In genomic region chr1:69700770-69701169, GRCh38 we compare ENCODE assay signal across 9 cellular contexts.
A peak's percentile ranks its signal among the peaks of the same experiment; 100 is the strongest.
DNase-seq lines count a peak whose midpoint lies in the region; ATAC-seq, FAIRE-seq and TF ChIP-seq lines count a peak whose summit lies in the region.
"Had no signal": no experiment of that assay in that cellular context is flagged by ENCODE, and none has a peak within 500 bp of the region (broad histone marks: within the 10 kb centered on the region; RNA-seq: fewer than 3 reads in every experiment).

No MANE protein-coding gene starts in this region.

- POLR2A ChIA-PET in HepG2 (lab: Yijun Ruan, JAX): no interaction called here

- TF ChIP-seq RAD21 in HepG2 (CRISPR knock-in tag; IDR thresholded peaks at IDR 0.05): no peak

- TF ChIP-seq CTCF in GM06990 (IDR thresholded peaks at IDR 0.05; ENCODE audit: insufficient read depth, low read length, poor library complexity, severe bottlenecking) (peak; percentile 53), WERI-Rb-1 (IDR thresholded peaks at IDR 0.05; ENCODE audit: low read depth, low read length) (peak; percentile 66), HepG2 (CRISPR knock-in tag; IDR thresholded peaks at IDR 0.05) (peak; percentile 50)

- H3K4me3 ChIP-seq in GM06990 (replicated peaks; ENCODE audit: low read depth, low read length) (no peak overlapping the region), WERI-Rb-1 (ENCODE audit: low read depth, low read length) (no peak overlapping the region), HepG2 (replicated peaks in 1 of 3; ENCODE audit: insufficient read depth in 1 of 3, low read depth in 2 of 3, low read length in 3 of 3) (no peak overlapping the region)
- H3K4me3 ChIP-seq: lung had no signal

- H3K9ac ChIP-seq in HepG2 (ENCODE audit: insufficient read depth, low read depth, low read length): no peak overlapping the region

- intact Hi-C loops in HepG2 (cut with micrococcal nuclease; ENCODE audit: unreplicated experiment): loop anchor here (10.0 kb wide), 1 partner anchor 326 kb away; no protein-coding TSS in a partner anchor

- no peak overlapping the region for H3K4me2 ChIP-seq in HepG2 (ENCODE audit: low read depth, low read length)

- DNase-seq in GM06990 (ENCODE audit: extremely low read depth, insufficient read length): no peak
- peak; percentile 45 for DNase-seq in HT-29 (ENCODE audit: low spot score)
- peak; percentile 60 for DNase-seq in WERI-Rb-1
- peak; percentile 13 for DNase-seq in HepG2 (ENCODE audit: low spot score)
- no peak for DNase-seq in NCI-H1048 (lab: John Stamatoyannopoulos, UW)
- no peak for DNase-seq in hepatic stellate cell (ENCODE audit: low spot score)
- DNase-seq in SKM-1 (lab: John Stamatoyannopoulos, UW; ENCODE audit: unreplicated experiment): no peak
- DNase-seq: activated naive CD4-positive, alpha-beta T cell had no signal

- no peaks in the 10 kb centered on the region for H3K79me2 ChIP-seq in HepG2 (ENCODE audit: insufficient read depth, low read length)

- BruUV-seq in HepG2 (replicated peaks; lab: Mats Ljungman, UMichigan): no TSS peak

- H3K4me1 ChIP-seq in HepG2 (ENCODE audit: insufficient read depth, low read length): no peaks in the 10 kb centered on the region

- H3K36me3 ChIP-seq in GM06990 (ENCODE audit: control insufficient read depth, insufficient read depth, low read length): no peaks in the 10 kb centered on the region
- no peaks in the 10 kb centered on the region for H3K36me3 ChIP-seq in WERI-Rb-1
- no peaks in the 10 kb centered on the region for H3K36me3 ChIP-seq in HepG2 (replicated peaks in 1 of 2; ENCODE audit: control insufficient read depth in 1 of 2, insufficient read depth in 2 of 2, low read length in 2 of 2)

- H3K9me3 ChIP-seq in WERI-Rb-1 (ENCODE audit: severe bottlenecking) (no peaks in the 10 kb centered on the region), HepG2 (ENCODE audit: low read length) (0 out of 2 replicates have a peak, but pooled peaks cover 14% of the 10 kb centered on the region)

- TF ChIP-seq POLR2A in HepG2 (IDR thresholded peaks at IDR 0.05; ENCODE audit: insufficient read depth in 1 of 2, low read depth in 2 of 2, low read length in 2 of 2): no peak

- no peaks in the 10 kb centered on the region for H3K27me3 ChIP-seq in GM06990 (replicated peaks; ENCODE audit: control insufficient read depth, insufficient read depth, low read length)
- no peaks in the 10 kb centered on the region for H3K27me3 ChIP-seq in WERI-Rb-1 (ENCODE audit: insufficient read depth, low read depth, severe bottlenecking)
- no peaks in the 10 kb centered on the region for H3K27me3 ChIP-seq in HepG2 (ENCODE audit: control insufficient read depth in 1 of 2, insufficient read depth in 2 of 2, low read length in 2 of 2)

- TF ChIP-seq EP300 in HepG2 (IDR thresholded peaks at IDR 0.05; ENCODE audit: low read depth in 2 of 2, low read length in 2 of 2) (no peak), HepG2 (CRISPR knock-in tag; IDR thresholded peaks at IDR 0.05; ENCODE audit: borderline replicate concordance) (no peak)

- no peak overlapping the region for H2AFZ ChIP-seq in HepG2 (ENCODE audit: low read length)

- no peaks in the 10 kb centered on the region for H4K20me1 ChIP-seq in HepG2 (ENCODE audit: insufficient read depth, low read length)

- in situ Hi-C loops in HepG2 (cut with HindIII; ENCODE audit: extremely low pct_ligation_motif_present, low pct_unique_long_range_greater_than_20kb): no loop called here

- 5% methylated on average over 2 of the region's 2 CpGs for WGBS in HepG2 (ENCODE audit: low lambda C conversion rate)

- no peak for FAIRE-seq in HepG2 (lab: Jason Lieb, UNC)

- CTCF ChIA-PET in HepG2 (lab: Yijun Ruan, JAX; ENCODE audit: low intra/inter-chr PET ratio, low total read pairs): interaction anchor here (0.6 kb wide), 1 partner anchor 1230 kb away, joined by 3 read pairs; no protein-coding TSS in a partner anchor

- peak; percentile 82 for ATAC-seq in HepG2

- H3K27ac ChIP-seq in WERI-Rb-1 (no peak overlapping the region), HepG2 (ENCODE audit: extremely low read length, insufficient read depth, low read length) (no peak overlapping the region)

TF ChIP-seq in HepG2, 621 proteins besides CTCF, POLR2A, EP300 and RAD21:
- TF ChIP-seq STAG1 (CRISPR knock-in tag; IDR thresholded peaks at IDR 0.05): peak; percentile 37
- TF ChIP-seq SMC3 (IDR thresholded peaks at IDR 0.05; ENCODE audit: low read length): peak; percentile 46
- TF ChIP-seq ZNF652 (CRISPR knock-in tag; IDR thresholded peaks at IDR 0.05; ENCODE audit: borderline replicate concordance, low read depth): no peak
TF ChIP-seq in HepG2: peak in this region for 2.

Comparison
In these comparisons a context has a peak if more than half of its experiments do, and no peak if none do; other contexts are left out.
1. DNase-seq: peak in HT-29 (single experiment), WERI-Rb-1 (single experiment) and HepG2 (single experiment); none in GM06990 (single experiment), NCI-H1048 (single experiment), hepatic stellate cell (single experiment) and SKM-1 (single experiment).
2. Peak in every context shown above with its lines, with median percentiles within 50 percentile points of each other: CTCF ChIP-seq.